In genomic region chr1:57683037-57683928, GRCh38 we compare ENCODE assay signal across 23 cellular contexts.
DNase-seq lines count a peak whose midpoint lies in the region; ATAC-seq and TF ChIP-seq lines count a peak whose summit lies in the region.
"Had no signal": no experiment of that assay in that cellular context is flagged by ENCODE, and none has a peak within 500 bp of the region (broad histone marks: within the 10 kb centered on the region; RNA-seq: fewer than 3 reads in every experiment).

No MANE protein-coding gene starts in this region.

- no peaks in the 10 kb centered on the region for H4K20me1 ChIP-seq in Loucy (ENCODE audit: insufficient read depth, low read length, poor library complexity, severe bottlenecking)

- intact Hi-C loops in gastrocnemius medialis (cut with DNase I; ENCODE audit: low total_unique reads): no loop called here

- TF ChIP-seq CTCF in Loucy (conservative IDR thresholded peaks at IDR 0.05; ENCODE audit: low read length) (peak; percentile 20; the same call in 1 of the 2 replicates), gastrocnemius medialis (IDR thresholded peaks at IDR 0.05 in 4 of 5, conservative IDR thresholded peaks at IDR 0.05 in 1 of 5) (no peak)

- H3K36me3 ChIP-seq in Loucy (ENCODE audit: insufficient read depth, low read length) (no peaks in the 10 kb centered on the region), gastrocnemius medialis (no peaks in the 10 kb centered on the region)

- H3K79me2 ChIP-seq in Loucy (ENCODE audit: insufficient read depth, low read length): no peaks in the 10 kb centered on the region

- DNase-seq in NCI-H748 (lab: John Stamatoyannopoulos, UW; ENCODE audit: unreplicated experiment): peak; percentile 9
- DNase-seq in NCI-H748 treated with DMSO at 0.1 percent for 48 hours (lab: John Stamatoyannopoulos, UW): no peak
- DNase-seq in iPS-NIHi7 (ENCODE audit: extremely low spot score): peak; percentile 55
- peak; percentile 17 to 48 for DNase-seq in gastrocnemius medialis
- DNase-seq in GM19240 (ENCODE audit: insufficient read length, low spot score): no peak
- DNase-seq: 8988T; AML-193; C1 segment of cervical spinal cord; CD8-positive, alpha-beta memory T cell; GDM1; H7; IMR-90; NCI-H1105; NCI-H1694; NCI-H2081 treated with DMSO at 0.1 percent for 48 hours; NCI-H2171 treated with DMSO at 0.1 percent for 48 hours; NCI-H526; SIG-M5; SK-N-SH had no signal

- ATAC-seq in gastrocnemius medialis (peak; percentile 98 to 99), HG03175 (IDR thresholded peaks at IDR 0.05; ENCODE audit: unreplicated experiment) (no peak)
- ATAC-seq: Panc1 had no signal

- H3F3A ChIP-seq in Loucy (ENCODE audit: low read depth): no peaks in the 10 kb centered on the region

- no peaks in the 10 kb centered on the region for H3K9me2 ChIP-seq in Loucy (replicated peaks; ENCODE audit: low read depth, low read length)
- H3K9me2 ChIP-seq: SK-N-SH had no signal

- H3K4me3 ChIP-seq in Loucy (ENCODE audit: low read length, poor library complexity, severe bottlenecking) (no peak overlapping the region), gastrocnemius medialis (no peak overlapping the region)

- H3K9me3 ChIP-seq in Loucy (ENCODE audit: insufficient read depth, low read depth, low read length): peaks cover 4% of the 10 kb centered on the region; the same call in 1 of the 2 replicates
- H3K9me3 ChIP-seq in gastrocnemius medialis: peaks cover 0 to 7% (median 0%) of the 10 kb centered on the region in 3 donors
- H3K9me3 ChIP-seq: SK-N-SH had no signal

- H3K27me3 ChIP-seq in Loucy (ENCODE audit: insufficient read depth, low read length, poor library complexity, severe bottlenecking): no peaks in the 10 kb centered on the region
- no peaks in the 10 kb centered on the region for H3K27me3 ChIP-seq in gastrocnemius medialis

- peak overlapping the region in 2 of 4 donors; percentile 37 to 56 for H3K27ac ChIP-seq in gastrocnemius medialis
- H3K27ac ChIP-seq: KMS-11 had no signal

- no peak overlapping the region for H3K9ac ChIP-seq in Loucy (ENCODE audit: low read depth, low read length, poor library complexity, severe bottlenecking)
- H3K9ac ChIP-seq: KMS-11, SK-N-SH had no signal

- H3K4me1 ChIP-seq in Loucy (ENCODE audit: insufficient read depth, low read length, poor library complexity, severe bottlenecking) (no peaks in the 10 kb centered on the region), gastrocnemius medialis (peaks cover 19 to 20% of the 10 kb centered on the region in 2 donors)

- H2AFZ ChIP-seq in Loucy (ENCODE audit: low read length): no peak overlapping the region

- TF ChIP-seq POLR2A in gastrocnemius medialis (IDR thresholded peaks at IDR 0.05): no peak

- in situ Hi-C loops in gastrocnemius medialis (cut with MboI; ENCODE audit: low sequenced_read_pairs in 4 of 4): no loop called here

- H3K4me2 ChIP-seq in Loucy (ENCODE audit: low read depth, low read length, poor library complexity, severe bottlenecking): no peak overlapping the region
- H3K4me2 ChIP-seq: KMS-11, SK-N-SH had no signal

Comparison
In these comparisons a context has a peak if more than half of its experiments do, and no peak if none do; other contexts are left out.
1. DNase-seq: peak in NCI-H748 (single experiment), iPS-NIHi7 (single experiment) and gastrocnemius medialis (2 of 2); none in NCI-H748 treated with DMSO at 0.1 percent for 48 hours (single experiment) and GM19240 (single experiment).